Comparison of ENCODE assay signal across 8 cellular contexts in genomic region chr12:49842519-49843352, GRCh38. TPM values are rescaled to one million over a fixed set of nuclear protein-coding genes. Genes with fewer than 3 reads are reported as not detected.
DNase-seq lines count a peak whose midpoint lies in the region; ATAC-seq and TF ChIP-seq lines count a peak whose summit lies in the region.

TSS of gene BCDIN3D (minus strand) at chr12:49843106. CDS start at chr12:49843087, 19 bp downstream.

- no peaks in the 10 kb centered on the region for H3K9me3 Mint-ChIP-seq in endodermal cell

- peak within 1 kb of the TSS; percentile 89 for H3K4me3 Mint-ChIP-seq in endodermal cell

- H3K4me1 Mint-ChIP-seq in endodermal cell = peaks cover 12% of the 10 kb centered on the region

- H3K27me3 Mint-ChIP-seq in endodermal cell (ENCODE audit: insufficient read depth) = peaks cover 25% of the 10 kb centered on the region

- ATAC-seq in GM21390 (IDR thresholded peaks at IDR 0.05; ENCODE audit: unreplicated experiment) = peak; percentile 87

- peak; percentile 86 for DNase-seq in COR-L47 (lab: John Stamatoyannopoulos, UW)
- DNase-seq in HUDEP-2 (lab: John Stamatoyannopoulos, UW; ENCODE audit: unreplicated experiment in 76 of 76) = peak in 73 of 76 experiments; percentile 28 to 90 (median 78)
- peak; percentile 94 for DNase-seq in NOMO-1 treated with dmso at 0.1 percent for 144 hours (lab: John Stamatoyannopoulos, UW; ENCODE audit: unreplicated experiment)
- DNase-seq in activated CD8-positive, alpha-beta memory T cell treated with anti-CD3 and anti-CD28 coated beads, Interleukin-2, amount 50 U/mL, for 24 hours (ENCODE audit: extremely low read depth) = peak; percentile 87
- peak; percentile 97 for DNase-seq in endodermal cell
- peak; percentile 90 for DNase-seq in middle frontal gyrus (ENCODE audit: extremely low spot score, low spot score)
- peak; percentile 80 to 84 for DNase-seq in stimulated activated CD8-positive, alpha-beta memory T cell treated with anti-CD3 and anti-CD28 coated beads, Interleukin-2, amount 100 ng/mL, for 1 hour (ENCODE audit: low read depth in 2 of 2)

- H3K27ac Mint-ChIP-seq in endodermal cell = peak within 1 kb of the TSS; percentile 95

- peak within 1 kb of the TSS; percentile 93 for H3K4me3 ChIP-seq in endodermal cell (ENCODE audit: low read length)

- peak within 1 kb of the TSS; percentile 50 for H3K27ac ChIP-seq in endodermal cell (ENCODE audit: low read depth, low read length)

- H3K9me3 ChIP-seq in endodermal cell (ENCODE audit: control insufficient read depth, low read length) = no peaks in the 10 kb centered on the region

- H3K9ac ChIP-seq in endodermal cell (ENCODE audit: extremely low read depth, low read length, poor library complexity, severe bottlenecking) = peak within 1 kb of the TSS; percentile 54

- H3K36me3 ChIP-seq in endodermal cell (ENCODE audit: control insufficient read depth, insufficient read depth, low read length) = no peaks in the 10 kb centered on the region

- 1% methylated on average over 22 to 55 of the region's 55 CpGs for WGBS in endodermal cell (ENCODE audit: insufficient coverage in 1 of 2, insufficient read length in 1 of 2), 2 experiments

- no peaks in the 10 kb centered on the region for H3K27me3 ChIP-seq in endodermal cell (ENCODE audit: control insufficient read depth, insufficient read depth, low read length, poor library complexity, severe bottlenecking)

- TF ChIP-seq CTCF in endodermal cell (conservative IDR thresholded peaks at IDR 0.05) = no peak

- H3K36me3 Mint-ChIP-seq in endodermal cell (ENCODE audit: low read depth) = no peaks in the 10 kb centered on the region

- no peaks in the 10 kb centered on the region for H3K4me1 ChIP-seq in endodermal cell (ENCODE audit: control insufficient read depth, insufficient read depth, low read length)

RNA-seq across cellular contexts. Expression of gene BCDIN3D, which starts in this region (rescaled TPM):
- 1 to 10 TPM; 2.8 to 3.8 TPM for total RNA-seq in endodermal cell
- 4.8 TPM for polyA plus RNA-seq in endodermal cell (2013, experiment 1 of 2)
- 5.1 TPM for polyA plus RNA-seq in endodermal cell (2013, experiment 2 of 2)

Comparison
In these comparisons a context has a peak if more than half of its experiments do, and no peak if none do; other contexts are left out.
1. Peak in every context shown above with its lines: DNase-seq, ATAC-seq, H3K4me3 ChIP-seq and H3K27ac ChIP-seq.